In the genomic region with DNA sequence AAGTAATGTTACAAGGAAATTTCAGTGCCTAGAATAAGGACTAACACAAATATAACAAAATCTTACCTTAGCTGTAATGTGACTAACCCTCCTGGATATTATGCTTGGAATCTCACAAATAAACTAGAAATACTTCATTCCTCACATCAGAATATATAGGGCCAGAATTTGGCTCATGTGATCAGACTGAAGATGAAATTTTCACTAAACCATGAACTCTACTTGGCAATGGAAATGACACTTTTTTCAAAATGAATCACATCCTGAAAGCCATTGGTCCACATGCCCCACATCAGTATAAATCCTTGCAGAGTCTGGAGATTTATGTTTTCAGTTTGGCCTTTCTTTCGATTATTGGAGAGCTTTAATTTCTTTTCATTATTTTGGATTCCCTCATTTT, we compare ENCODE assay signal across 19 cellular contexts.
DNase-seq lines count a peak whose midpoint lies in the region; ATAC-seq lines count a peak whose summit lies in the region.
"Had no signal": no experiment of that assay in that cellular context is flagged by ENCODE, and none has a peak within 500 bp of the region (broad histone marks: within the 10 kb centered on the region; RNA-seq: fewer than 3 reads in every experiment).

No MANE protein-coding gene starts in this region.

- no peak overlapping the region for H3K4me3 Mint-ChIP-seq in stimulated activated naive CD8-positive, alpha-beta T cell treated with anti-CD3 and anti-CD28 coated beads, Interleukin-15, amount 100 ng/mL, for 72 hours

- H3K4me1 Mint-ChIP-seq in stimulated activated naive CD8-positive, alpha-beta T cell treated with anti-CD3 and anti-CD28 coated beads, Interleukin-15, amount 100 ng/mL, for 72 hours, result peaks cover 10% of the 10 kb centered on the region

- H3K27ac Mint-ChIP-seq in stimulated activated naive CD8-positive, alpha-beta T cell treated with anti-CD3 and anti-CD28 coated beads, Interleukin-15, amount 100 ng/mL, for 72 hours, result no peak overlapping the region

- no peak for DNase-seq in stimulated activated naive CD8-positive, alpha-beta T cell treated with anti-CD3 and anti-CD28 coated beads, Interleukin-15, amount 100 ng/mL, for 72 hours
- DNase-seq in stimulated activated naive CD8-positive, alpha-beta T cell treated with anti-CD3 and anti-CD28 coated beads, Interleukin-15, Interleukin-2, amounts not matched to agents 100 U/mL and 50 U/mL, for 24 hours, result no peak
- DNase-seq in M059J (ENCODE audit: low read depth) (peak; percentile 7), dedifferentiated amniotic fluid mesenchymal stem cell (ENCODE audit: extremely low spot score) (peak; percentile 39), stromal cell of bone marrow (ENCODE audit: low read depth) (peak; percentile 29), SK-N-DZ (ENCODE audit: low spot score) (no peak)
- no peak for DNase-seq in activated CD4-positive, alpha-beta T cell treated with anti-CD3 and anti-CD28 coated beads for 4 hours
- DNase-seq: 8988T, C1 segment of cervical spinal cord, DMS79 treated with DMSO at 0.1 percent for 48 hours, GF-D8, H7, NCI-H1436, NCI-H2029 treated with DMSO at 0.1 percent for 48 hours, NCI-H2171 treated with DMSO at 0.1 percent for 48 hours, NCI-H510A treated with DMSO at 0.1 percent for 48 hours, NCI-H82, PC-9 had no signal

- peak; percentile 83 for ATAC-seq in stimulated activated naive CD8-positive, alpha-beta T cell treated with anti-CD3 and anti-CD28 coated beads, Interleukin-15, amount 100 ng/mL, for 72 hours
- no peak for ATAC-seq in stimulated activated naive CD8-positive, alpha-beta T cell treated with anti-CD3 and anti-CD28 coated beads, Interleukin-15, Interleukin-2, amounts not matched to agents 100 U/mL and 50 U/mL, for 24 hours
- no peak for ATAC-seq in GM18870 (IDR thresholded peaks at IDR 0.05; ENCODE audit: unreplicated experiment)

- H3K9me3 Mint-ChIP-seq in stimulated activated naive CD8-positive, alpha-beta T cell treated with anti-CD3 and anti-CD28 coated beads, Interleukin-15, amount 100 ng/mL, for 72 hours, result peaks cover 0 to 2% of the 10 kb centered on the region in 2 donors

- no peaks in the 10 kb centered on the region for H3K27me3 Mint-ChIP-seq in stimulated activated naive CD8-positive, alpha-beta T cell treated with anti-CD3 and anti-CD28 coated beads, Interleukin-15, amount 100 ng/mL, for 72 hours

Comparison
In these comparisons a context has a peak if more than half of its experiments do, and no peak if none do; other contexts are left out.
1. DNase-seq: peak in M059J (single experiment), dedifferentiated amniotic fluid mesenchymal stem cell (single experiment) and stromal cell of bone marrow (single experiment); none in stimulated activated naive CD8-positive, alpha-beta T cell treated with anti-CD3 and anti-CD28 coated beads, Interleukin-15, amount 100 ng/mL, for 72 hours (0 of 2), stimulated activated naive CD8-positive, alpha-beta T cell treated with anti-CD3 and anti-CD28 coated beads, Interleukin-15, Interleukin-2, amounts not matched to agents 100 U/mL and 50 U/mL, for 24 hours (single experiment), SK-N-DZ (single experiment) and activated CD4-positive, alpha-beta T cell treated with anti-CD3 and anti-CD28 coated beads for 4 hours (0 of 2).